Comparison of ENCODE assay signal across 24 cellular contexts in genomic region chr13:36310417-36311108, GRCh38. TPM values are rescaled to one million over a fixed set of nuclear protein-coding genes. Genes with fewer than 3 reads are reported as not detected.
DNase-seq lines count a peak whose midpoint lies in the region; ATAC-seq and TF ChIP-seq lines count a peak whose summit lies in the region.
"Had no signal": no experiment of that assay in that cellular context is flagged by ENCODE, and none has a peak within 500 bp of the region (broad histone marks: within the 10 kb centered on the region; RNA-seq: fewer than 3 reads in every experiment).

No MANE protein-coding gene starts in this region.

- in situ Hi-C loops in astrocyte of the spinal cord (cut with HindIII; ENCODE audit: low sequenced_read_pairs): no loop called here

- no peak for TF ChIP-seq CTCF in astrocyte of the spinal cord (IDR thresholded peaks at IDR 0.05; ENCODE audit: low read depth, low read length)

- H3K4me3 ChIP-seq in astrocyte of the spinal cord (ENCODE audit: low read depth, low read length): no peak overlapping the region
- H3K4me3 ChIP-seq: ovary, thoracic aorta had no signal

- ATAC-seq in GM19035 (IDR thresholded peaks at IDR 0.05; ENCODE audit: unreplicated experiment): peak; percentile 81
- ATAC-seq in HG03045 (IDR thresholded peaks at IDR 0.05; ENCODE audit: unreplicated experiment): peak; percentile 73
- peak; percentile 23 for ATAC-seq in stimulated activated naive CD8-positive, alpha-beta T cell treated with anti-CD3 and anti-CD28 coated beads, Interleukin-15, Interleukin-2, amounts not matched to agents 100 U/mL and 50 U/mL, for 24 hours
- ATAC-seq in GM21515 (IDR thresholded peaks at IDR 0.05; ENCODE audit: unreplicated experiment): no peak
- ATAC-seq: left cardiac atrium had no signal

- DNase-seq in astrocyte of the spinal cord (ENCODE audit: low read depth, low spot score) (peak; percentile 26), dermis blood vessel endothelial cell (no peak), T-helper 2 cell (no peak)
- DNase-seq in stimulated activated naive CD8-positive, alpha-beta T cell treated with anti-CD3 and anti-CD28 coated beads, Interleukin-15, Interleukin-2, amounts not matched to agents 100 U/mL and 50 U/mL, for 24 hours: no peak
- DNase-seq: activated CD8-positive, alpha-beta memory T cell treated with anti-CD3 and anti-CD28 coated beads for 24 hours; activated effector memory CD4-positive, alpha-beta T cell treated with anti-CD3 and anti-CD28 coated beads, Interleukin-2, amount 50 U/mL, for 16 hours; amniotic stem cell; cerebellar nuclear complex; GF-D8; GOT3; KG1; left cardiac atrium; NCI-H1105 treated with DMSO at 0.1 percent for 48 hours; NCI-H2171; ovary; RPMI8226; stimulated activated CD4-positive, alpha-beta T cell treated with anti-CD3 and anti-CD28 coated beads, Interleukin-4, amount 100 ng/mL, for 24 hours; stimulated activated CD8-positive, alpha-beta memory T cell treated with anti-CD3 and anti-CD28 coated beads, Interleukin-4, amount 100 ng/mL, for 48 hours; WERI-Rb-1 had no signal

RNA-seq across cellular contexts. Expression of gene CCDC169, which starts 12.9 kb away (rescaled TPM):
- 1.0 and 1.2 TPM in 2 replicates for total RNA-seq in dermis blood vessel endothelial cell
- total RNA-seq: B cell, thoracic aorta had no signal

RNA-seq across cellular contexts. Expression of gene SPART, which starts 35.6 kb away (rescaled TPM):
- 63.6 and 144 TPM in 2 replicates for total RNA-seq in dermis blood vessel endothelial cell
